20 cellular contexts compared by ENCODE assay signal in the genomic region with DNA sequence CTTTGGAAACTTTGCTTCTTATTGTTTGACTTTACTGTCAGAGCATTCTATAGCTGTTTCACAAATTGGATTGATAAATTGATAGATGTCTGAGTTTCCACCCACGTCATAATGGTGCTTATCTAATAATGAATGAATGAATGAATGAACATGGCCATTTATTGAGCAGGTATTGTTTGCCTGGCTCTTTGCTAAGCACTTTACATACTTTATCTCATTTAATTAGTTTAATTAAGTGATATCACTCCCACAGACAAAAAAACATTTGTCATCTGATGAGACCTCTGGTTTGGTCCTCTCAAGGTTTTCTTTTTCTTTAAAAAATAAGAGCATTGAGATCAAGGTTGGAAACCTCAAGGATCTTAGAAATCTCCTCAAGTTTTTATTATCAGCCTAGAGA. TPM values are rescaled to one million over a fixed set of nuclear protein-coding genes. Genes with fewer than 3 reads are reported as not detected.
A peak's percentile ranks its signal among the peaks of the same experiment; 100 is the strongest.
DNase-seq lines count a peak whose midpoint lies in the region; ATAC-seq and TF ChIP-seq lines count a peak whose summit lies in the region.
"Had no signal": no experiment of that assay in that cellular context is flagged by ENCODE, and none has a peak within 500 bp of the region (broad histone marks: within the 10 kb centered on the region; RNA-seq: fewer than 3 reads in every experiment).

No MANE protein-coding gene starts in this region.

- peaks cover 0 to 8% of the 10 kb centered on the region in 2 experiments; a peak in 1 of 4 replicates for H3K4me1 ChIP-seq in SK-N-SH (ENCODE audit: control insufficient read depth in 1 of 2, insufficient read depth in 2 of 2, low read depth in 1 of 2, low read length in 1 of 2)
- H3K4me1 ChIP-seq in iPS-15b (ENCODE audit: control insufficient read depth, insufficient read depth, low read length): peaks cover 10% of the 10 kb centered on the region

- DNase-seq in SK-N-SH (no peak), progenitor cell of endocrine pancreas (ENCODE audit: low spot score, unreplicated experiment) (no peak), left lobe of liver (ENCODE audit: low spot score) (no peak), DMS 273 treated with DMSO at 0.1 percent for 48 hours (lab: John Stamatoyannopoulos, UW) (no peak), DMS153 treated with DMSO at 0.1 percent for 48 hours (lab: John Stamatoyannopoulos, UW; ENCODE audit: unreplicated experiment) (no peak)
- DNase-seq: activated CD4-positive, alpha-beta T cell treated with anti-CD3 and anti-CD28 coated beads, Interleukin-2, amount 50 U/mL, for 1 hour; activated effector memory CD4-positive, alpha-beta T cell treated with anti-CD3 and anti-CD28 coated beads, Interleukin-2, amount 50 U/mL, for 16 hours; activated T-cell treated with anti-CD3 and anti-CD28 coated beads, Interleukin-2, amount 50 U/mL, for 1 hour; SIG-M5; stimulated activated naive CD4-positive, alpha-beta T cell; SW 1271; T-helper 9 cell had no signal

- H3K79me2 ChIP-seq in SK-N-SH (ENCODE audit: insufficient read depth): peaks cover 32% of the 10 kb centered on the region

- peak overlapping the region; percentile 20 for H3K27ac Mint-ChIP-seq in progenitor cell of endocrine pancreas
- H3K27ac Mint-ChIP-seq: activated naive CD8-positive, alpha-beta T cell; naive thymus-derived CD4-positive, alpha-beta T cell had no signal

- H3K4me3 ChIP-seq in SK-N-SH (ENCODE audit: low read depth in 2 of 2, low read length in 1 of 2) (peak overlapping the region; percentile 27 to 91; a peak in 2 of 4 replicates), iPS-15b (ENCODE audit: low read depth, low read length) (peak overlapping the region; percentile 30)

- POLR2A ChIA-PET in SK-N-SH (lab: Yijun Ruan, JAX): no interaction called here

- peaks cover 13% of the 10 kb centered on the region for H3F3A ChIP-seq in SK-N-SH (replicated peaks; ENCODE audit: insufficient read depth)

- peak overlapping the region; percentile 88 for H3K4me3 Mint-ChIP-seq in progenitor cell of endocrine pancreas (ENCODE audit: low read depth)

- H3K9me2 ChIP-seq in SK-N-SH: no peaks in the 10 kb centered on the region

- no peak for TF ChIP-seq EP300 in SK-N-SH (IDR thresholded peaks at IDR 0.05; ENCODE audit: borderline replicate concordance in 1 of 2, low read depth in 1 of 2, low read length in 1 of 2)

- ATAC-seq in SK-N-SH treated with all-trans-retinoic acid at 6 μM for 48 hours: no peak
- no peak for ATAC-seq in left lobe of liver
- ATAC-seq: naive thymus-derived CD4-positive, alpha-beta T cell had no signal

- H3K27me3 Mint-ChIP-seq in progenitor cell of endocrine pancreas: no peaks in the 10 kb centered on the region

- no peaks in the 10 kb centered on the region for H3K36me3 Mint-ChIP-seq in progenitor cell of endocrine pancreas (ENCODE audit: insufficient read depth)
- H3K36me3 Mint-ChIP-seq: activated naive CD8-positive, alpha-beta T cell; mesothelial cell of epicardium; naive thymus-derived CD4-positive, alpha-beta T cell had no signal

- H3K9me3 Mint-ChIP-seq in progenitor cell of endocrine pancreas (ENCODE audit: low read depth): no peaks in the 10 kb centered on the region
- H3K9me3 Mint-ChIP-seq: mesothelial cell of epicardium had no signal

- H2AFZ ChIP-seq in SK-N-SH (ENCODE audit: low read depth): no peak overlapping the region

- CTCF ChIA-PET in SK-N-SH (lab: Yijun Ruan, JAX): interaction anchor here (0.6 to 3.5 kb wide), 57 partner anchors 9 to 810 kb away, joined by 3 to 77 read pairs (median 5); a partner anchor contains a TSS

- 75% methylated on average over 1 of the region's 1 CpG for WGBS in SK-N-SH (ENCODE audit: low lambda C conversion rate)

- peaks cover 16% of the 10 kb centered on the region for H3K4me1 Mint-ChIP-seq in progenitor cell of endocrine pancreas (ENCODE audit: low read depth)

- H3K4me2 ChIP-seq in SK-N-SH: peak overlapping the region; percentile 21; the same call in 1 of the 2 replicates

- H3K36me3 ChIP-seq in SK-N-SH (replicated peaks in 1 of 2; ENCODE audit: control insufficient read depth in 1 of 2, insufficient read depth in 2 of 2, low read length in 1 of 2) (no peaks in the 10 kb centered on the region), iPS-15b (ENCODE audit: control insufficient read depth, insufficient read depth, low read length) (no peaks in the 10 kb centered on the region)
- H3K36me3 ChIP-seq: suprapubic skin, WERI-Rb-1 had no signal

- H3K27me3 ChIP-seq in SK-N-SH (ENCODE audit: insufficient read depth) (no peaks in the 10 kb centered on the region), iPS-15b (ENCODE audit: control insufficient read depth, insufficient read depth, low read length) (peaks cover 4% of the 10 kb centered on the region)

- H4K20me1 ChIP-seq in SK-N-SH (ENCODE audit: insufficient read depth): no peaks in the 10 kb centered on the region

- TF ChIP-seq CTCF in SK-N-SH (IDR thresholded peaks at IDR 0.05) (no peak), VCaP (conservative IDR thresholded peaks at IDR 0.05) (peak; percentile 17; the same call in 1 of the 2 replicates), progenitor cell of endocrine pancreas (IDR thresholded peaks at IDR 0.05; ENCODE audit: unreplicated experiment) (no peak)

- H3K9me3 ChIP-seq in SK-N-SH: no peaks in the 10 kb centered on the region
- no peaks in the 10 kb centered on the region for H3K9me3 ChIP-seq in iPS-15b (ENCODE audit: control insufficient read depth, insufficient read depth, low read length)
- H3K9me3 ChIP-seq: suprapubic skin had no signal

- no peak for TF ChIP-seq RAD21 in SK-N-SH (IDR thresholded peaks at IDR 0.05; ENCODE audit: low read length)

- H3K27ac ChIP-seq in SK-N-SH (ENCODE audit: low read depth in 2 of 2, low read length in 1 of 2): no peak overlapping the region
- H3K27ac ChIP-seq in VCaP: peak overlapping the region; percentile 35; the same call in 1 of the 2 replicates
- H3K27ac ChIP-seq: WERI-Rb-1 had no signal

- H3K9ac ChIP-seq in SK-N-SH (no peak overlapping the region), iPS-15b (ENCODE audit: low read depth, low read length) (no peak overlapping the region)

TF ChIP-seq in SK-N-SH, 30 proteins besides CTCF, POLR2A, EP300 and RAD21 (continues in another document):
- TF ChIP-seq MXI1 (IDR thresholded peaks at IDR 0.05; ENCODE audit: low read depth, low read length) (no peak), GATA2 (CRISPR knock-in tag; IDR thresholded peaks at IDR 0.05) (no peak), RFX5 (IDR thresholded peaks at IDR 0.05; ENCODE audit: low read length) (no peak), TEAD4 (IDR thresholded peaks at IDR 0.05; ENCODE audit: borderline replicate concordance, insufficient read depth) (no peak), POLR2AphosphoS5 (IDR thresholded peaks at IDR 0.05; ENCODE audit: low read depth, low read length) (no peak), SMC3 (IDR thresholded peaks at IDR 0.05; ENCODE audit: low read depth, low read length) (no peak), YY1 (IDR thresholded peaks at IDR 0.05; ENCODE audit: low read depth) (no peak), RXRA (IDR thresholded peaks at IDR 0.05; ENCODE audit: borderline replicate concordance, low read depth) (no peak), RCOR1 (IDR thresholded peaks at IDR 0.05; ENCODE audit: low read length) (no peak)
- TF ChIP-seq, protein P1, sequence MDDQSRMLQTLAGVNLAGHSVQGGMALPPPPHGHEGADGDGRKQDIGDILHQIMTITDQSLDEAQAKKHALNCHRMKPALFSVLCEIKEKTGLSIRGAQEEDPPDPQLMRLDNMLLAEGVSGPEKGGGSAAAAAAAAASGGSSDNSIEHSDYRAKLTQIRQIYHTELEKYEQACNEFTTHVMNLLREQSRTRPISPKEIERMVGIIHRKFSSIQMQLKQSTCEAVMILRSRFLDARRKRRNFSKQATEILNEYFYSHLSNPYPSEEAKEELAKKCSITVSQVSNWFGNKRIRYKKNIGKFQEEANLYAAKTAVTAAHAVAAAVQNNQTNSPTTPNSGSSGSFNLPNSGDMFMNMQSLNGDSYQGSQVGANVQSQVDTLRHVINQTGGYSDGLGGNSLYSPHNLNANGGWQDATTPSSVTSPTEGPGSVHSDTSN (IDR thresholded peaks at IDR 0.05): no peak
- TF ChIP-seq, protein P2, sequence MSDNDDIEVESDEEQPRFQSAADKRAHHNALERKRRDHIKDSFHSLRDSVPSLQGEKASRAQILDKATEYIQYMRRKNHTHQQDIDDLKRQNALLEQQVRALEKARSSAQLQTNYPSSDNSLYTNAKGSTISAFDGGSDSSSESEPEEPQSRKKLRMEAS (IDR thresholded peaks at IDR 0.05; ENCODE audit: low read depth): no peak

TF ChIP-seq in SK-N-SH treated with all-trans-retinoic acid at 6 μM for 48 hours, 23 proteins besides CTCF, POLR2A, EP300 and RAD21 (continues in another document):
- TF ChIP-seq ESRRG (CRISPR knock-in tag; IDR thresholded peaks at IDR 0.05) (no peak), ZFP30 (CRISPR knock-in tag; IDR thresholded peaks at IDR 0.05) (no peak), ZNF70 (CRISPR knock-in tag; IDR thresholded peaks at IDR 0.05) (no peak), ISL1 (CRISPR knock-in tag; IDR thresholded peaks at IDR 0.05) (no peak), TOX (CRISPR knock-in tag; IDR thresholded peaks at IDR 0.05; ENCODE audit: borderline replicate concordance) (no peak), ZNF565 (CRISPR knock-in tag; conservative IDR thresholded peaks at IDR 0.05; ENCODE audit: low read depth) (no peak), GLIS3 (CRISPR knock-in tag; IDR thresholded peaks at IDR 0.05) (no peak), ZFP3 (CRISPR knock-in tag; IDR thresholded peaks at IDR 0.05) (no peak), CSDC2 (CRISPR knock-in tag; IDR thresholded peaks at IDR 0.05) (no peak)
- TF ChIP-seq, protein P3, sequence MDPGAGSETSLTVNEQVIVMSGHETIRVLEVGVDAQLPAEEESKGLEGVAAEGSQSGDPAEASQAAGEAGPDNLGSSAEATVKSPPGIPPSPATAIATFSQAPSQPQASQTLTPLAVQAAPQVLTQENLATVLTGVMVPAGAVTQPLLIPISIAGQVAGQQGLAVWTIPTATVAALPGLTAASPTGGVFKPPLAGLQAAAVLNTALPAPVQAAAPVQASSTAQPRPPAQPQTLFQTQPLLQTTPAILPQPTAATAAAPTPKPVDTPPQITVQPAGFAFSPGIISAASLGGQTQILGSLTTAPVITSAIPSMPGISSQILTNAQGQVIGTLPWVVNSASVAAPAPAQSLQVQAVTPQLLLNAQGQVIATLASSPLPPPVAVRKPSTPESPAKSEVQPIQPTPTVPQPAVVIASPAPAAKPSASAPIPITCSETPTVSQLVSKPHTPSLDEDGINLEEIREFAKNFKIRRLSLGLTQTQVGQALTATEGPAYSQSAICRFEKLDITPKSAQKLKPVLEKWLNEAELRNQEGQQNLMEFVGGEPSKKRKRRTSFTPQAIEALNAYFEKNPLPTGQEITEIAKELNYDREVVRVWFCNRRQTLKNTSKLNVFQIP (CRISPR knock-in tag; IDR thresholded peaks at IDR 0.05; ENCODE audit: borderline replicate concordance, low read depth): no peak

RNA-seq across cellular contexts. Expression of a gene that starts 2.8 kb away (rescaled TPM):
- 8.3 and 11.0 TPM in 2 replicates for polyA plus RNA-seq in SK-N-SH (2012; rRNA removed)
- polyA plus RNA-seq in SK-N-SH (2012; cell fraction: cytosol; rRNA removed): 7.6 and 8.4 TPM in 2 replicates
- polyA plus RNA-seq in SK-N-SH (2012; cell fraction: nucleus; rRNA removed): 11.4 and 18.1 TPM in 2 replicates
- total RNA-seq in progenitor cell of endocrine pancreas (163 and 166 TPM in 2 replicates), left lobe of liver (0.65 TPM)
- polyA plus RNA-seq: naive thymus-derived CD4-positive, alpha-beta T cell had no signal

Comparison
In these comparisons a context has a peak if more than half of its experiments do, and no peak if none do; other contexts are left out.
1. RNA of a gene that starts 2.8 kb away (total RNA-seq): 163 to 166 TPM in progenitor cell of endocrine pancreas; 0.65 TPM in left lobe of liver (single experiment); every median in the first group is over 10 times any median in the second.